18 cellular contexts compared by ENCODE assay signal in the genomic region with DNA sequence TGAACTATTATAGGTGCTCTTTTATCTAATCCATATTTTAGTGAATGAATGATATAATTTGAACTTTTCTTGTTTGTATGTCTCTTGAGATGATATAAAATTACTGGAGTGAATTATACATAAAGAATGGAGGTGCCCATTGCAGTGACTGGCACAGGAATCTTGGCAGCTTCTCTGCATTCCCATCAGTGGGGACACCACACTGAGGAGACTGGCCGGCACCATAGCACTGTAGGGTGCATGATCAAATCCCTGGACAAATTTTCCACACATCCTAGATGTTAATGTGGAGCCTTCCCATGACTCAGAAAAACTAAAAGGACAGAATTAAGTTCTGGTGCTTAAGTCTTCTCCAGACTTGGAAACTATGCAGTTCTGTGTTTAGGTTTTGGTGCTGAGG.
DNase-seq lines count a peak whose midpoint lies in the region; ATAC-seq and TF ChIP-seq lines count a peak whose summit lies in the region.
"Had no signal": no experiment of that assay in that cellular context is flagged by ENCODE, and none has a peak within 500 bp of the region (broad histone marks: within the 10 kb centered on the region; RNA-seq: fewer than 3 reads in every experiment).

No MANE protein-coding gene starts in this region.

- H3K9me3 Mint-ChIP-seq in neural progenitor cell, result peaks cover 15% of the 10 kb centered on the region
- peaks cover 9% of the 10 kb centered on the region for H3K9me3 Mint-ChIP-seq in activated naive CD8-positive, alpha-beta T cell treated with anti-CD3 and anti-CD28 coated beads, Interleukin-2, amount 50 U/mL, for 24 hours

- 76 to 78% methylated on average over 1 of the region's 1 CpG for WGBS in GM23248 (ENCODE audit: low coverage in 1 of 2, low lambda C conversion rate in 2 of 2, missing lambda C conversion rate in 2 of 2), 2 experiments
- WGBS in sigmoid colon, 2 donors, result 89 to 95% methylated on average over 1 of the region's 1 CpG

- no peaks in the 10 kb centered on the region for H3K27me3 ChIP-seq in GM23248 (replicated peaks; ENCODE audit: insufficient read depth)
- no peaks in the 10 kb centered on the region for H3K27me3 ChIP-seq in SJSA1 (replicated peaks)
- H3K27me3 ChIP-seq in neural progenitor cell, result no peaks in the 10 kb centered on the region
- no peaks in the 10 kb centered on the region for H3K27me3 ChIP-seq in sigmoid colon
- H3K27me3 ChIP-seq: BLaER1 treated with 17β-estradiol and CSF1 and Interleukin-3, amounts not matched to agents 10 nM and 100 nM had no signal

- intact Hi-C loops in sigmoid colon (cut with DNase I), result loop anchor here (5.0 kb wide), 2 partner anchors 43 to 63 kb away; no protein-coding TSS in a partner anchor
- intact Hi-C loops in left cardiac atrium (cut with DNase I), result no loop called here

- H3F3A ChIP-seq in GM23248 (ENCODE audit: insufficient read depth), result no peaks in the 10 kb centered on the region
- no peaks in the 10 kb centered on the region for H3F3A ChIP-seq in neural progenitor cell (ENCODE audit: low read depth)

- H3K9ac ChIP-seq in GM23248 (no peak overlapping the region), neural progenitor cell (no peak overlapping the region)
- H3K9ac ChIP-seq: BLaER1 treated with 17β-estradiol and CSF1 and Interleukin-3, amounts not matched to agents 10 nM and 100 nM had no signal

- H3K36me3 ChIP-seq in GM23248 (ENCODE audit: low read depth) (no peaks in the 10 kb centered on the region), SJSA1 (no peaks in the 10 kb centered on the region), neural progenitor cell (no peaks in the 10 kb centered on the region), sigmoid colon (no peaks in the 10 kb centered on the region)
- H3K36me3 ChIP-seq: BLaER1 treated with 17β-estradiol and CSF1 and Interleukin-3, amounts not matched to agents 10 nM and 100 nM had no signal

- H3K9me2 ChIP-seq in GM23248 (ENCODE audit: insufficient read depth), result no peaks in the 10 kb centered on the region

- H3K9me3 ChIP-seq in GM23248 (ENCODE audit: low read depth) (no peaks in the 10 kb centered on the region), SJSA1 (replicated peaks) (peaks cover 7% of the 10 kb centered on the region; the same call in 1 of the 2 replicates), neural progenitor cell (ENCODE audit: low read depth) (no peaks in the 10 kb centered on the region), sigmoid colon (no peaks in the 10 kb centered on the region)

- TF ChIP-seq EP300 in sigmoid colon (IDR thresholded peaks at IDR 0.05), result no peak

- H3K79me2 ChIP-seq in GM23248 (ENCODE audit: insufficient read depth) (no peaks in the 10 kb centered on the region), neural progenitor cell (ENCODE audit: low read depth) (no peaks in the 10 kb centered on the region)

- no peak overlapping the region for H3K4me3 Mint-ChIP-seq in neural progenitor cell
- H3K4me3 Mint-ChIP-seq in activated naive CD8-positive, alpha-beta T cell treated with anti-CD3 and anti-CD28 coated beads, Interleukin-2, amount 50 U/mL, for 24 hours, result no peak overlapping the region
- H3K4me3 Mint-ChIP-seq: B cell; CD4-positive, alpha-beta T cell; CD8-positive, alpha-beta T cell had no signal

- no peak overlapping the region for H3K27ac Mint-ChIP-seq in neural progenitor cell
- H3K27ac Mint-ChIP-seq in activated naive CD8-positive, alpha-beta T cell treated with anti-CD3 and anti-CD28 coated beads, Interleukin-2, amount 50 U/mL, for 24 hours, result no peak overlapping the region
- H3K27ac Mint-ChIP-seq: B cell; CD4-positive, alpha-beta T cell; CD8-positive, alpha-beta T cell had no signal

- no peak for TF ChIP-seq POLR2A in sigmoid colon (IDR thresholded peaks at IDR 0.05)

- H3K27ac ChIP-seq in GM23248 (no peak overlapping the region), SJSA1 (peak overlapping the region; percentile 90), neural progenitor cell (no peak overlapping the region), sigmoid colon (peak overlapping the region in 2 of 4 donors; percentile 60 to 65)
- H3K27ac ChIP-seq: BLaER1 treated with 17β-estradiol and CSF1 and Interleukin-3, amounts not matched to agents 10 nM and 100 nM; C4-2B had no signal

- H3K4me1 ChIP-seq in GM23248 (ENCODE audit: insufficient read depth) (no peaks in the 10 kb centered on the region), SJSA1 (replicated peaks) (peaks cover 40% of the 10 kb centered on the region), neural progenitor cell (peaks cover 7% of the 10 kb centered on the region), sigmoid colon (peaks cover 0 to 10% (median 3%) of the 10 kb centered on the region in 4 donors)
- H3K4me1 ChIP-seq: BLaER1 treated with 17β-estradiol and CSF1 and Interleukin-3, amounts not matched to agents 10 nM and 100 nM; Caco-2 had no signal

- DNase-seq in GM23248 (peak; percentile 9), SJSA1 (ENCODE audit: low read depth in 1 of 2, low spot score in 2 of 2) (peak; percentile 44 to 66), neural progenitor cell (ENCODE audit: low spot score) (no peak), sigmoid colon (no peak), NCI-H1092 (lab: John Stamatoyannopoulos, UW) (no peak), left cardiac atrium (no peak)
- no peak for DNase-seq in activated naive CD8-positive, alpha-beta T cell treated with anti-CD3 and anti-CD28 coated beads, Interleukin-2, amount 50 U/mL, for 24 hours
- DNase-seq: 8988T; AML-193; Caco-2; Calu3; CD4-positive, alpha-beta T cell; CD8-positive, alpha-beta T cell; DMS79 treated with DMSO at 0.1 percent for 48 hours; GF-D8 had no signal

- TF ChIP-seq CTCF in neural progenitor cell (IDR thresholded peaks at IDR 0.05), result no peak
- TF ChIP-seq CTCF in sigmoid colon (IDR thresholded peaks at IDR 0.05), result no peak

- no peak for ATAC-seq in left cardiac atrium
- no peak for ATAC-seq in activated naive CD8-positive, alpha-beta T cell treated with anti-CD3 and anti-CD28 coated beads, Interleukin-2, amount 50 U/mL, for 24 hours
- ATAC-seq: CD8-positive, alpha-beta T cell had no signal

- H3K4me2 ChIP-seq in GM23248 (ENCODE audit: unreplicated experiment) (no peak overlapping the region), neural progenitor cell (no peak overlapping the region)
- H3K4me2 ChIP-seq: BLaER1 treated with 17β-estradiol and CSF1 and Interleukin-3, amounts not matched to agents 10 nM and 100 nM had no signal

- no peaks in the 10 kb centered on the region for H3K36me3 Mint-ChIP-seq in neural progenitor cell
- H3K36me3 Mint-ChIP-seq in activated naive CD8-positive, alpha-beta T cell treated with anti-CD3 and anti-CD28 coated beads, Interleukin-2, amount 50 U/mL, for 24 hours (ENCODE audit: low read depth), result no peaks in the 10 kb centered on the region
- H3K36me3 Mint-ChIP-seq: CD8-positive, alpha-beta T cell had no signal

- H2AFZ ChIP-seq in GM23248 (no peak overlapping the region), neural progenitor cell (replicated peaks) (peak overlapping the region; percentile 13)

- no peaks in the 10 kb centered on the region for H3K27me3 Mint-ChIP-seq in neural progenitor cell (ENCODE audit: insufficient read depth, low read depth)
- peaks cover 5% of the 10 kb centered on the region for H3K27me3 Mint-ChIP-seq in activated naive CD8-positive, alpha-beta T cell treated with anti-CD3 and anti-CD28 coated beads, Interleukin-2, amount 50 U/mL, for 24 hours

- H4K20me1 ChIP-seq in GM23248 (ENCODE audit: insufficient read depth), result no peaks in the 10 kb centered on the region
- no peaks in the 10 kb centered on the region for H4K20me1 ChIP-seq in neural progenitor cell (ENCODE audit: low read depth)
- H4K20me1 ChIP-seq: BLaER1 treated with 17β-estradiol and CSF1 and Interleukin-3, amounts not matched to agents 10 nM and 100 nM had no signal

- H3K4me3 ChIP-seq in GM23248, result no peak overlapping the region
- H3K4me3 ChIP-seq in SJSA1, result no peak overlapping the region
- H3K4me3 ChIP-seq in neural progenitor cell, result no peak overlapping the region
- no peak overlapping the region for H3K4me3 ChIP-seq in sigmoid colon
- H3K4me3 ChIP-seq: BLaER1 treated with 17β-estradiol and CSF1 and Interleukin-3, amounts not matched to agents 10 nM and 100 nM had no signal

- no peaks in the 10 kb centered on the region for H3K4me1 Mint-ChIP-seq in neural progenitor cell
- H3K4me1 Mint-ChIP-seq in activated naive CD8-positive, alpha-beta T cell treated with anti-CD3 and anti-CD28 coated beads, Interleukin-2, amount 50 U/mL, for 24 hours, result peaks cover 1% of the 10 kb centered on the region
- H3K4me1 Mint-ChIP-seq: B cell had no signal

- in situ Hi-C loops in GM23248 (cut with MboI), result no loop called here

Comparison
In these comparisons a context has a peak if more than half of its experiments do, and no peak if none do; other contexts are left out.
1. DNase-seq: peak in GM23248 (single experiment) and SJSA1 (2 of 2); none in neural progenitor cell (single experiment), sigmoid colon (single experiment), NCI-H1092 (single experiment), left cardiac atrium (single experiment) and activated naive CD8-positive, alpha-beta T cell treated with anti-CD3 and anti-CD28 coated beads, Interleukin-2, amount 50 U/mL, for 24 hours (single experiment).